ENCODE assay signal across 15 cellular contexts in genomic region chr19:3682741-3683404, GRCh38. TPM values are rescaled to one million over a fixed set of nuclear protein-coding genes. Genes with fewer than 3 reads are reported as not detected.
A peak's percentile ranks its signal among the peaks of the same experiment; 100 is the strongest.
DNase-seq lines count a peak whose midpoint lies in the region; ATAC-seq and TF ChIP-seq lines count a peak whose summit lies in the region.
"Had no signal": no experiment of that assay in that cellular context is flagged by ENCODE, and none has a peak within 500 bp of the region (broad histone marks: within the 10 kb centered on the region; RNA-seq: fewer than 3 reads in every experiment).

No MANE protein-coding gene starts in this region.

- peak overlapping the region; percentile 96 for H2AK5ac ChIP-seq in neuronal stem cell (ENCODE audit: low read depth, low read length)

- H3K9ac ChIP-seq in neuronal stem cell (ENCODE audit: low read depth, low read length, poor library complexity) = peak overlapping the region; percentile 60

- H3K27ac Mint-ChIP-seq in immature natural killer cell = no peak overlapping the region
- H3K27ac Mint-ChIP-seq: T-helper 1 cell treated with Interleukin-12 subunit alpha and Interleukin-12 subunit beta and Interleukin-4 antibody, amounts not matched to agents 30 μg/mL and 1 μg/mL, for 36 hours had no signal

- no peak for TF ChIP-seq CTCF in fibroblast of villous mesenchyme (IDR thresholded peaks at IDR 0.05; ENCODE audit: insufficient read depth, low read depth, low read length)

- H4K91ac ChIP-seq in neuronal stem cell (ENCODE audit: low read depth, low read length, poor library complexity) = no peak overlapping the region

- H3K4me3 ChIP-seq in fibroblast of villous mesenchyme (ENCODE audit: low read depth, low read length) (no peak overlapping the region), neuronal stem cell (ENCODE audit: low read length in 2 of 2) (peak overlapping the region in 1 of 2 donors; percentile 25)
- H3K4me3 ChIP-seq: lung had no signal

- peaks cover 0 to 5% (median 3%) of the 10 kb centered on the region in 3 donors for H3K27me3 Mint-ChIP-seq in immature natural killer cell (ENCODE audit: low read depth in 3 of 3)

- H3K4me1 ChIP-seq in neuronal stem cell (ENCODE audit: control insufficient read depth in 2 of 2, insufficient read depth in 1 of 2, low read depth in 1 of 2, low read length in 2 of 2) = peaks cover 19 to 20% of the 10 kb centered on the region in 2 donors

- H3K4me3 Mint-ChIP-seq in immature natural killer cell = no peak overlapping the region
- H3K4me3 Mint-ChIP-seq: T-helper 1 cell treated with Interleukin-12 subunit alpha and Interleukin-12 subunit beta and Interleukin-4 antibody, amounts not matched to agents 30 μg/mL and 1 μg/mL, for 36 hours had no signal

- peak overlapping the region; percentile 23 for H3K27ac ChIP-seq in neuronal stem cell (replicated peaks; ENCODE audit: low read length)

- H3K27me3 ChIP-seq in neuronal stem cell (ENCODE audit: control insufficient read depth in 3 of 3, insufficient read depth in 3 of 3, low read depth in 1 of 3, low read length in 3 of 3) = no peaks in the 10 kb centered on the region

- no peak overlapping the region for H2BK120ac ChIP-seq in neuronal stem cell (ENCODE audit: low read depth, low read length)

- no peaks in the 10 kb centered on the region for H3K9me3 Mint-ChIP-seq in immature natural killer cell
- H3K9me3 Mint-ChIP-seq: T-helper 1 cell treated with Interleukin-12 subunit alpha and Interleukin-12 subunit beta and Interleukin-4 antibody, amounts not matched to agents 30 μg/mL and 1 μg/mL, for 36 hours had no signal

- H3K18ac ChIP-seq in neuronal stem cell (ENCODE audit: low read length) = peak overlapping the region; percentile 87

- peak overlapping the region; percentile 93 for H3K23ac ChIP-seq in neuronal stem cell (ENCODE audit: low read depth, low read length, poor library complexity)

- WGBS in neuronal stem cell (ENCODE audit: extremely low coverage in 2 of 2, insufficient read length in 2 of 2, insufficient replicate concordance in 1 of 2), 2 donors = no CpG with 5 or more reads among the region's 17 CpGs

- ATAC-seq in GM21360 (IDR thresholded peaks at IDR 0.05; ENCODE audit: unreplicated experiment) = no peak

- no peak overlapping the region for H2AFZ ChIP-seq in neuronal stem cell (ENCODE audit: low read length)

- H2BK15ac ChIP-seq in neuronal stem cell (ENCODE audit: low read length) = peak overlapping the region; percentile 89

- peaks cover 0 to 11% of the 10 kb centered on the region in 2 donors for H3K36me3 ChIP-seq in neuronal stem cell (replicated peaks in 1 of 2; ENCODE audit: control insufficient read depth in 2 of 2, insufficient read depth in 2 of 2, low read length in 2 of 2)

- DNase-seq in EL (peak; percentile 42), amniotic epithelial cell (ENCODE audit: low read depth) (peak; percentile 91), fibroblast of villous mesenchyme (ENCODE audit: low read depth) (peak; percentile 80), neuronal stem cell (ENCODE audit: low spot score) (no peak), NCI-H345 (lab: John Stamatoyannopoulos, UW) (no peak), immature natural killer cell (no peak)
- no peak for DNase-seq in NK-92 treated with Interleukin-12 subunit alpha and Interleukin-12 subunit beta, amount 100 ng/mL, for 24 hours (lab: John Stamatoyannopoulos, UW)
- DNase-seq: amygdala, NCI-H1436, retina had no signal

- H2BK12ac ChIP-seq in neuronal stem cell (ENCODE audit: low read length) = peak overlapping the region; percentile 84

- H4K8ac ChIP-seq in neuronal stem cell (ENCODE audit: low read depth, low read length) = no peak overlapping the region

- peak overlapping the region; percentile 98 for H3K14ac ChIP-seq in neuronal stem cell (ENCODE audit: low read length)

- no peaks in the 10 kb centered on the region for H3K36me3 Mint-ChIP-seq in immature natural killer cell

- H3K9me3 ChIP-seq in neuronal stem cell (replicated peaks in 1 of 2; ENCODE audit: control insufficient read depth in 2 of 2, insufficient read depth in 1 of 2, low read depth in 1 of 2, low read length in 2 of 2) = peaks cover 0 to 11% of the 10 kb centered on the region in 2 donors

- H3K4me2 ChIP-seq in neuronal stem cell (ENCODE audit: insufficient read depth, low read length, poor library complexity, severe bottlenecking) = no peak overlapping the region

- peaks cover 15 to 26% of the 10 kb centered on the region in 2 donors for H3K4me1 Mint-ChIP-seq in immature natural killer cell

- H3K4ac ChIP-seq in neuronal stem cell (ENCODE audit: low read length) = no peak overlapping the region

- H3K79me1 ChIP-seq in neuronal stem cell (ENCODE audit: low read depth, low read length) = peaks cover 28% of the 10 kb centered on the region

- peak overlapping the region; percentile 90 for H2BK5ac ChIP-seq in neuronal stem cell (ENCODE audit: low read length)

RNA-seq across cellular contexts. Expression of gene PIP5K1C, which starts 17.4 kb away (rescaled TPM):
- 40.6 and 46.2 TPM in 2 replicates for total RNA-seq in fibroblast of villous mesenchyme
- polyA plus RNA-seq in neuronal stem cell (2013, experiment 1 of 2) = 25.4 TPM
- polyA plus RNA-seq in neuronal stem cell (2013, experiment 2 of 2) = 24.7 TPM
- polyA plus RNA-seq in immature natural killer cell = 10 to 100 TPM in 1 of 3 donors, 1 to 10 TPM in 1, not detected in 1; 4.3 to 25.7 TPM

RNA-seq across cellular contexts. Expression of gene TJP3, which starts 25.3 kb away (rescaled TPM):
- total RNA-seq in fibroblast of villous mesenchyme = not detected in 2 replicates
- polyA plus RNA-seq in neuronal stem cell (2013, experiment 1 of 2) = 23.4 TPM
- 21.0 TPM for polyA plus RNA-seq in neuronal stem cell (2013, experiment 2 of 2)
- polyA plus RNA-seq in immature natural killer cell = under 1 TPM in 1 of 3 donors, not detected in 2; 0.34 TPM
- total RNA-seq: HT1080 had no signal
- polyA plus RNA-seq: BJ had no signal

RNA-seq across cellular contexts. Expression of gene CACTIN, which starts 56.3 kb away (rescaled TPM):
- total RNA-seq in fibroblast of villous mesenchyme = 17.7 and 24.8 TPM in 2 replicates
- 23.9 TPM for polyA plus RNA-seq in neuronal stem cell (2013, experiment 1 of 2)
- polyA plus RNA-seq in neuronal stem cell (2013, experiment 2 of 2) = 25.3 TPM
- polyA plus RNA-seq in immature natural killer cell = 10 to 100 TPM in 1 of 3 donors, 1 to 10 TPM in 2; 1.4 to 18.0 (median 5.6) TPM

Comparison
In these comparisons a context has a peak if more than half of its experiments do, and no peak if none do; other contexts are left out.
1. DNase-seq: peak in EL (single experiment), amniotic epithelial cell (single experiment) and fibroblast of villous mesenchyme (single experiment); none in neuronal stem cell (single experiment), NK-92 treated with Interleukin-12 subunit alpha and Interleukin-12 subunit beta, amount 100 ng/mL, for 24 hours (single experiment), NCI-H345 (single experiment) and immature natural killer cell (0 of 3).